In genomic region chr13:43730642-43731041, GRCh38 we compare ENCODE assay signal across 15 cellular contexts. TPM values are rescaled to one million over a fixed set of nuclear protein-coding genes. Genes with fewer than 3 reads are reported as not detected.
DNase-seq lines count a peak whose midpoint lies in the region; ATAC-seq and TF ChIP-seq lines count a peak whose summit lies in the region.
"Had no signal": no experiment of that assay in that cellular context is flagged by ENCODE, and none has a peak within 500 bp of the region (broad histone marks: within the 10 kb centered on the region; RNA-seq: fewer than 3 reads in every experiment).

No MANE protein-coding gene starts in this region.

- no peaks in the 10 kb centered on the region for H3K9me3 ChIP-seq in body of pancreas
- H3K9me3 ChIP-seq: right lobe of liver, suprapubic skin had no signal

- H3K4me1 Mint-ChIP-seq in HFFc6 (ENCODE audit: low read depth) = peaks cover 18% of the 10 kb centered on the region
- H3K4me1 Mint-ChIP-seq: activated naive CD8-positive, alpha-beta T cell treated with anti-CD3 and anti-CD28 coated beads, Interleukin-2, amount 10 ng/mL, durations not matched to agents 7 days and 5 days; CD8-positive, alpha-beta memory T cell had no signal

- no peak overlapping the region for H3K27ac ChIP-seq in body of pancreas
- H3K27ac ChIP-seq: right lobe of liver, suprapubic skin had no signal

- H3K4me1 ChIP-seq in body of pancreas = no peaks in the 10 kb centered on the region
- H3K4me1 ChIP-seq: right lobe of liver, suprapubic skin had no signal

- no peaks in the 10 kb centered on the region for H3K9me3 Mint-ChIP-seq in HFFc6
- H3K9me3 Mint-ChIP-seq: activated naive CD8-positive, alpha-beta T cell treated with anti-CD3 and anti-CD28 coated beads, Interleukin-2, amount 10 ng/mL, durations not matched to agents 7 days and 5 days; CD8-positive, alpha-beta memory T cell had no signal

- H3K4me3 ChIP-seq in body of pancreas (no peak overlapping the region), skeletal muscle cell (ENCODE audit: low read depth, low read length) (no peak overlapping the region)
- H3K4me3 ChIP-seq: right lobe of liver, suprapubic skin had no signal

- no peaks in the 10 kb centered on the region for H3K36me3 ChIP-seq in body of pancreas (replicated peaks in 1 of 2; ENCODE audit: insufficient read depth in 1 of 2, low read depth in 2 of 2)
- H3K36me3 ChIP-seq: right lobe of liver, suprapubic skin had no signal

- TF ChIP-seq CTCF in HFFc6 (IDR thresholded peaks at IDR 0.05) (no peak), body of pancreas (IDR thresholded peaks at IDR 0.05) (no peak)

- H3K27me3 ChIP-seq in body of pancreas = no peaks in the 10 kb centered on the region
- H3K27me3 ChIP-seq: right lobe of liver, suprapubic skin had no signal

- no peaks in the 10 kb centered on the region; the same call in 1 of the 2 replicates for H3K27me3 Mint-ChIP-seq in HFFc6 (ENCODE audit: insufficient read depth)

- DNase-seq in HFFc6 (peak; percentile 46), body of pancreas (peak in 3 of 4 donors; percentile 5 to 11 (median 11)), hepatic stellate cell (ENCODE audit: low spot score) (peak; percentile 2), skeletal muscle cell (ENCODE audit: low read depth) (peak; percentile 94), GM19240 (ENCODE audit: insufficient read length, low spot score) (no peak), left lobe of liver (ENCODE audit: low spot score) (no peak), COLO829 (ENCODE audit: low spot score) (no peak)
- DNase-seq: activated naive CD8-positive, alpha-beta T cell treated with anti-CD3 and anti-CD28 coated beads, Interleukin-2, amount 10 ng/mL, durations not matched to agents 7 days and 5 days; CD8-positive, alpha-beta memory T cell; NCI-H1092; NCI-H510A treated with DMSO at 0.1 percent for 48 hours; right lobe of liver; SHP77 had no signal

- no peak overlapping the region for H3K4me3 Mint-ChIP-seq in HFFc6
- H3K4me3 Mint-ChIP-seq: activated naive CD8-positive, alpha-beta T cell treated with anti-CD3 and anti-CD28 coated beads, Interleukin-2, amount 10 ng/mL, durations not matched to agents 7 days and 5 days; CD8-positive, alpha-beta memory T cell had no signal

- intact Hi-C loops in body of pancreas (cut with DNase I) = no loop called here

- no peaks in the 10 kb centered on the region for H3K36me3 Mint-ChIP-seq in HFFc6 (ENCODE audit: low read depth)
- H3K36me3 Mint-ChIP-seq: activated naive CD8-positive, alpha-beta T cell treated with anti-CD3 and anti-CD28 coated beads, Interleukin-2, amount 10 ng/mL, durations not matched to agents 7 days and 5 days; CD8-positive, alpha-beta memory T cell had no signal

- H3K27ac Mint-ChIP-seq in HFFc6 = peak overlapping the region; percentile 1; the same call in 1 of the 2 replicates
- H3K27ac Mint-ChIP-seq: activated naive CD8-positive, alpha-beta T cell treated with anti-CD3 and anti-CD28 coated beads, Interleukin-2, amount 10 ng/mL, durations not matched to agents 7 days and 5 days; CD8-positive, alpha-beta memory T cell had no signal

- ATAC-seq in body of pancreas (no peak), GM18520 (IDR thresholded peaks at IDR 0.05; ENCODE audit: unreplicated experiment) (no peak), left lobe of liver (no peak)

- no peak for TF ChIP-seq POLR2A in body of pancreas (IDR thresholded peaks at IDR 0.05)

- WGBS in body of pancreas, 2 donors = 76 to 81% methylated on average over 3 of the region's 3 CpGs

RNA-seq across cellular contexts. Expression of gene ENOX1, which starts 56.1 kb away (rescaled TPM):
- 1 to 10 TPM in 2 of 6 experiments, under 1 TPM in 4; 0.50 to 3.2 (median 0.64) TPM for total RNA-seq in HFFc6 (2021; fragmentation: NEBNext Ultra II Directional; extraction: Animal tissue kit (Norgen Biotek cat#: 25700))
- total RNA-seq in body of pancreas (1 to 10 TPM in 1 of 2 donors, under 1 TPM in 1; 0.78 to 4.3 TPM), left lobe of liver (0.18 TPM)
- total RNA-seq: activated naive CD8-positive, alpha-beta T cell treated with anti-CD3 and anti-CD28 coated beads, Interleukin-2, amount 10 ng/mL, durations not matched to agents 7 days and 5 days had no signal

Comparison
In these comparisons a context has a peak if more than half of its experiments do, and no peak if none do; other contexts are left out.
1. DNase-seq: peak in HFFc6 (single experiment), body of pancreas (3 of 4), hepatic stellate cell (single experiment) and skeletal muscle cell (single experiment); none in GM19240 (single experiment), left lobe of liver (single experiment) and COLO829 (single experiment).